11 cellular contexts compared by ENCODE assay signal in genomic region chr4:168496834-168497233, GRCh38. TPM values are rescaled to one million over a fixed set of nuclear protein-coding genes. Genes with fewer than 3 reads are reported as not detected.
DNase-seq lines count a peak whose midpoint lies in the region; ATAC-seq and TF ChIP-seq lines count a peak whose summit lies in the region.
"Had no signal": no experiment of that assay in that cellular context is flagged by ENCODE, and none has a peak within 500 bp of the region (broad histone marks: within the 10 kb centered on the region; RNA-seq: fewer than 3 reads in every experiment).

TSS of gene PALLD (plus strand) at chr4:168497052.

- H3K27me3 ChIP-seq in tibial nerve (no peaks in the 10 kb centered on the region), tibial artery (no peaks in the 10 kb centered on the region)

- TF ChIP-seq POLR2A in tibial nerve (IDR thresholded peaks at IDR 0.05): no peak

- WGBS in tibial nerve, 2 donors: 31 to 43% methylated on average over 5 of the region's 5 CpGs

- TF ChIP-seq CTCF in choroid plexus epithelial cell (conservative IDR thresholded peaks at IDR 0.05; ENCODE audit: low read depth, low read length): no peak
- TF ChIP-seq CTCF in tibial nerve (IDR thresholded peaks at IDR 0.05): no peak
- TF ChIP-seq CTCF in tibial artery (IDR thresholded peaks at IDR 0.05): no peak

- no peak for TF ChIP-seq EP300 in tibial nerve (IDR thresholded peaks at IDR 0.05)

- no peak within 1 kb of the TSS for H3K4me3 ChIP-seq in choroid plexus epithelial cell (ENCODE audit: low read depth, low read length)
- no peak within 1 kb of the TSS for H3K4me3 ChIP-seq in tibial nerve
- H3K4me3 ChIP-seq in tibial artery: no peak within 1 kb of the TSS

- H3K4me1 ChIP-seq in tibial nerve (no peaks in the 10 kb centered on the region), tibial artery (no peaks in the 10 kb centered on the region)

- H3K36me3 ChIP-seq in tibial nerve: no peaks in the 10 kb centered on the region
- H3K36me3 ChIP-seq in tibial artery: no peaks in the 10 kb centered on the region

- no peak for ATAC-seq in GM18498 (IDR thresholded peaks at IDR 0.05; ENCODE audit: unreplicated experiment)
- ATAC-seq in stimulated activated naive CD8-positive, alpha-beta T cell treated with anti-CD3 and anti-CD28 coated beads, Interleukin-15, Interleukin-2, amounts not matched to agents 100 U/mL and 50 U/mL, for 24 hours: no peak

- peak; percentile 60 for DNase-seq in DMS 273 (lab: John Stamatoyannopoulos, UW; ENCODE audit: unreplicated experiment)
- no peak for DNase-seq in DMS 273 treated with DMSO at 0.1 percent for 48 hours (lab: John Stamatoyannopoulos, UW)
- DNase-seq in choroid plexus epithelial cell (ENCODE audit: low read depth): peak; percentile 77
- DNase-seq in kidney tubule cell (ENCODE audit: low spot score): peak; percentile 59
- DNase-seq in tibial nerve (ENCODE audit: low spot score in 2 of 2): no peak
- DNase-seq in stimulated activated naive CD8-positive, alpha-beta T cell treated with anti-CD3 and anti-CD28 coated beads, Interleukin-15, Interleukin-2, amounts not matched to agents 100 U/mL and 50 U/mL, for 24 hours: no peak
- no peak for DNase-seq in tibial artery
- DNase-seq: activated naive CD4-positive, alpha-beta T cell treated with anti-CD3 and anti-CD28 coated beads for 36 hours; stimulated activated naive CD4-positive, alpha-beta T cell treated with Interleukin-2 at 50 U/mL for 16 hours had no signal

- H3K9me3 ChIP-seq in tibial nerve: no peaks in the 10 kb centered on the region
- no peaks in the 10 kb centered on the region for H3K9me3 ChIP-seq in tibial artery

- intact Hi-C loops in tibial artery (cut with DNase I; ENCODE audit: low total_unique reads): no loop called here

- H3K27ac ChIP-seq in tibial nerve: no peak within 1 kb of the TSS
- H3K27ac ChIP-seq in tibial artery: no peak within 1 kb of the TSS
- H3K27ac ChIP-seq: 22Rv1 had no signal

RNA-seq across cellular contexts. Expression of gene PALLD, which starts in this region (rescaled TPM):
- total RNA-seq in tibial nerve: 100 to 1,000 TPM in 3 of 4 donors, 10 to 100 TPM in 1; 93.3 to 214 (median 174) TPM

Comparison
In these comparisons a context has a peak if more than half of its experiments do, and no peak if none do; other contexts are left out.
1. DNase-seq: peak in DMS 273 (single experiment), choroid plexus epithelial cell (single experiment) and kidney tubule cell (single experiment); none in DMS 273 treated with DMSO at 0.1 percent for 48 hours (single experiment), tibial nerve (0 of 2), stimulated activated naive CD8-positive, alpha-beta T cell treated with anti-CD3 and anti-CD28 coated beads, Interleukin-15, Interleukin-2, amounts not matched to agents 100 U/mL and 50 U/mL, for 24 hours (single experiment) and tibial artery (0 of 2).